1 cellular context compared by ENCODE assay signal in the genomic region with DNA sequence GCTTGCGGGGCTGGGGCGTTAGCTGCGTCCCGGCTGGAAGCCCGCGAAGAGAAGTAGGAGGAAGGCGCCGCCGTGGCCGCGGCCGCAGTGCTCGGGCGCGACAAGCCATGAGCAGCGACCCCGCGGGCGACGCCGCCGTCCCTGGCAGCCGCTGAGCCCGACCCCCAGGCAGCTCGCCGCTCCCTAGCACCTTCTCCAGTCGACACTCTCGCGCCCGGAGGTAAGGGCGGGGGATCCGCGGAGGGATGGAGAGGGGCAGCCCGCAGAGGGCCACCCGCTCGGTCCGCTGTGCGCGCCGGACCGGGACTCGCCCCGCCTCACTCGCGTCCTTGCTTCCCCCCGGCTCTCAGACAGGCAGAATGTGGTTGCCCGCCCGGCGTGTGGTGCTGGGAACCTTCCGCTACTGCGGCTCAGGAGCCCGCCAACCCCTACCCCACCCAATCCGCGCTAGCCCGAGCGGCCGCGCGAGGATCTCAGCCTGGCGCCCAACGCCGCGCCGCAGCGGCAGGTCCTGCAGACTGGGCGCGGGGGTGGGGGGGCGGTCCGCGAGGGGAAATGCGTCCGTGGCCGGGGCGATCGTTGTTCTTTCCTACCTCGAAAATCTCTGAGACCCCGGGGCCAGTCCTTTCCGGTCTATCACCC.
TF ChIP-seq lines count a peak whose summit lies in the region.

A gene (plus strand): TSS at position 18 of the 642 bp plus-strand sequence. CDS start 53,354 bp downstream, outside the sequence.

TF ChIP-seq in HEK293, 187 proteins besides CTCF, POLR2A, EP300 and RAD21 (continued from another document):
- TF ChIP-seq, protein P1, sequence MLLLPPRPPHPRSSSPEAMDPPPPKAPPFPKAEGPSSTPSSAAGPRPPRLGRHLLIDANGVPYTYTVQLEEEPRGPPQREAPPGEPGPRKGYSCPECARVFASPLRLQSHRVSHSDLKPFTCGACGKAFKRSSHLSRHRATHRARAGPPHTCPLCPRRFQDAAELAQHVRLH (tag by site-specific recombination; IDR thresholded peaks at IDR 0.05), result no peak
- TF ChIP-seq, protein P2, sequence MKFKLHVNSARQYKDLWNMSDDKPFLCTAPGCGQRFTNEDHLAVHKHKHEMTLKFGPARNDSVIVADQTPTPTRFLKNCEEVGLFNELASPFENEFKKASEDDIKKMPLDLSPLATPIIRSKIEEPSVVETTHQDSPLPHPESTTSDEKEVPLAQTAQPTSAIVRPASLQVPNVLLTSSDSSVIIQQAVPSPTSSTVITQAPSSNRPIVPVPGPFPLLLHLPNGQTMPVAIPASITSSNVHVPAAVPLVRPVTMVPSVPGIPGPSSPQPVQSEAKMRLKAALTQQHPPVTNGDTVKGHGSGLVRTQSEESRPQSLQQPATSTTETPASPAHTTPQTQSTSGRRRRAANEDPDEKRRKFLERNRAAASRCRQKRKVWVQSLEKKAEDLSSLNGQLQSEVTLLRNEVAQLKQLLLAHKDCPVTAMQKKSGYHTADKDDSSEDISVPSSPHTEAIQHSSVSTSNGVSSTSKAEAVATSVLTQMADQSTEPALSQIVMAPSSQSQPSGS (tag by site-specific recombination; IDR thresholded peaks at IDR 0.05; ENCODE audit: low read depth), result no peak
- TF ChIP-seq ZNF292 (tag by site-specific recombination; IDR thresholded peaks at IDR 0.05; ENCODE audit: borderline replicate concordance, low read depth) (no peak), ZNF776 (tag by site-specific recombination; IDR thresholded peaks at IDR 0.05; ENCODE audit: borderline replicate concordance) (no peak), GLI2 (tag by site-specific recombination; IDR thresholded peaks at IDR 0.05; ENCODE audit: borderline replicate concordance, low read depth) (no peak), ZNF777 (tag by site-specific recombination; IDR thresholded peaks at IDR 0.05; ENCODE audit: borderline replicate concordance) (peak; percentile 57; the same call in 1 of the 2 replicates), SALL2 (tag by site-specific recombination; IDR thresholded peaks at IDR 0.05; ENCODE audit: borderline replicate concordance) (no peak), ZNF768 (tag by site-specific recombination; IDR thresholded peaks at IDR 0.05) (no peak; the same call in 1 of the 2 replicates), ZNF426 (tag by site-specific recombination; IDR thresholded peaks at IDR 0.05) (no peak), KLF16 (tag by site-specific recombination; IDR thresholded peaks at IDR 0.05) (peak; percentile 65; the same call in 1 of the 2 replicates), ZNF266 (tag by site-specific recombination; IDR thresholded peaks at IDR 0.05; ENCODE audit: low read depth) (no peak)
- TF ChIP-seq, protein P3, sequence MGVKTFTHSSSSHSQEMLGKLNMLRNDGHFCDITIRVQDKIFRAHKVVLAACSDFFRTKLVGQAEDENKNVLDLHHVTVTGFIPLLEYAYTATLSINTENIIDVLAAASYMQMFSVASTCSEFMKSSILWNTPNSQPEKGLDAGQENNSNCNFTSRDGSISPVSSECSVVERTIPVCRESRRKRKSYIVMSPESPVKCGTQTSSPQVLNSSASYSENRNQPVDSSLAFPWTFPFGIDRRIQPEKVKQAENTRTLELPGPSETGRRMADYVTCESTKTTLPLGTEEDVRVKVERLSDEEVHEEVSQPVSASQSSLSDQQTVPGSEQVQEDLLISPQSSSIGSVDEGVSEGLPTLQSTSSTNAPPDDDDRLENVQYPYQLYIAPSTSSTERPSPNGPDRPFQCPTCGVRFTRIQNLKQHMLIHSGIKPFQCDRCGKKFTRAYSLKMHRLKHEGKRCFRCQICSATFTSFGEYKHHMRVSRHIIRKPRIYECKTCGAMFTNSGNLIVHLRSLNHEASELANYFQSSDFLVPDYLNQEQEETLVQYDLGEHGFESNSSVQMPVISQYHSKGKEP (tag by site-specific recombination; IDR thresholded peaks at IDR 0.05), result no peak
- TF ChIP-seq, protein P4, sequence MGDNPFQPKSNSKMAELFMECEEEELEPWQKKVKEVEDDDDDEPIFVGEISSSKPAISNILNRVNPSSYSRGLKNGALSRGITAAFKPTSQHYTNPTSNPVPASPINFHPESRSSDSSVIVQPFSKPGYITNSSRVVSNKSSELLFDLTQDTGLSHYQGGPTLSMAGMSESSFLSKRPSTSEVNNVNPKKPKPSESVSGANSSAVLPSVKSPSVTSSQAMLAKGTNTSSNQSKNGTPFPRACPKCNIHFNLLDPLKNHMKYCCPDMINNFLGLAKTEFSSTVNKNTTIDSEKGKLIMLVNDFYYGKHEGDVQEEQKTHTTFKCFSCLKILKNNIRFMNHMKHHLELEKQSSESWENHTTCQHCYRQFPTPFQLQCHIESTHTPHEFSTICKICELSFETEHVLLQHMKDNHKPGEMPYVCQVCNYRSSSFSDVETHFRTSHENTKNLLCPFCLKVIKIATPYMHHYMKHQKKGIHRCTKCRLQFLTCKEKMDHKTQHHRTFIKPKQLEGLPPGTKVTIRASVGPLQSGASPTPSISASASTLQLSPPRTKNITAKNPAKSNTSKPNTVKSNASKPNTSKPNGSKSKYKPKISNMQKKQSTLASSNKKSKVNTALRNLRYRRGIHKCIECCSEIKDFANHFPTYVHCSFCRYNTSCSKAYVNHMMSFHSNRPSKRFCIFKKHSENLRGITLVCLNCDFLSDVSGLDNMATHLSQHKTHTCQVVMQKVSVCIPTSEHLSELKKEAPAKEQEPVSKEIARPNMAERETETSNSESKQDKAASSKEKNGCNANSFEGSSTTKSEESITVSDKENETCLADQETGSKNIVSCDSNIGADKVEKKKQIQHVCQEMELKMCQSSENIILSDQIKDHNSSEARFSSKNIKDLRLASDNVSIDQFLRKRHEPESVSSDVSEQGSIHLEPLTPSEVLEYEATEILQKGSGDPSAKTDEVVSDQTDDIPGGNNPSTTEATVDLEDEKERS (tag by site-specific recombination; IDR thresholded peaks at IDR 0.05), result no peak
- TF ChIP-seq, protein P5, sequence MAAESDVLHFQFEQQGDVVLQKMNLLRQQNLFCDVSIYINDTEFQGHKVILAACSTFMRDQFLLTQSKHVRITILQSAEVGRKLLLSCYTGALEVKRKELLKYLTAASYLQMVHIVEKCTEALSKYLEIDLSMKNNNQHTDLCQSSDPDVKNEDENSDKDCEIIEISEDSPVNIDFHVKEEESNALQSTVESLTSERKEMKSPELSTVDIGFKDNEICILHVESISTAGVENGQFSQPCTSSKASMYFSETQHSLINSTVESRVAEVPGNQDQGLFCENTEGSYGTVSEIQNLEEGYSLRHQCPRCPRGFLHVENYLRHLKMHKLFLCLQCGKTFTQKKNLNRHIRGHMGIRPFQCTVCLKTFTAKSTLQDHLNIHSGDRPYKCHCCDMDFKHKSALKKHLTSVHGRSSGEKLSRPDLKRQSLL (tag by site-specific recombination; IDR thresholded peaks at IDR 0.05), result peak; percentile 20; the same call in 1 of the 2 replicates
